7 cellular contexts compared by ENCODE assay signal in the genomic region with DNA sequence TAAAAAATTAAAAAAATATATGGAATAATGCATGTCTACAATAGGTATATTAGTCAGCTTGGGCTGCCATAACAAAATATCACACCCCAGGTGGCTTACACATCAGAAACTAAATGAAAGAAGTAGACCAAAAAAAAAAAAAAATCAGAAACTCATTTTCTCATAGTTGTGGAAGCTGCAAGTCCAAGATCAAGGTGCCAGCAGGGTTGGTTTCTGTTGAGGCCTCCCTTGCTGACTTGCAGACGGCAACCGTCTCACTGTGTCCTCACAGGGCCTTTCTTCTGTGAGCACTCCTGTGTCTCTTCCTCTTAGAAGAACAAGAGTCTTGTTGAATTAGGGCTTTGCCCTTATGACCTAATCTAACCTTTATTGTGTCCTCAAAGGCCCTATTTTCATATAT.
"Had no signal": no experiment of that assay in that cellular context is flagged by ENCODE, and none has a peak within 500 bp of the region (broad histone marks: within the 10 kb centered on the region; RNA-seq: fewer than 3 reads in every experiment).

No MANE protein-coding gene starts in this region.

- DNase-seq: H9, HCEC 1CT, HFFc6, IMR-90, KG1 had no signal

- ATAC-seq: GM23338 had no signal

- H3K4me3 ChIP-seq: GM23338, K562 had no signal
